1 cellular context compared by ENCODE assay signal in the genomic region with DNA sequence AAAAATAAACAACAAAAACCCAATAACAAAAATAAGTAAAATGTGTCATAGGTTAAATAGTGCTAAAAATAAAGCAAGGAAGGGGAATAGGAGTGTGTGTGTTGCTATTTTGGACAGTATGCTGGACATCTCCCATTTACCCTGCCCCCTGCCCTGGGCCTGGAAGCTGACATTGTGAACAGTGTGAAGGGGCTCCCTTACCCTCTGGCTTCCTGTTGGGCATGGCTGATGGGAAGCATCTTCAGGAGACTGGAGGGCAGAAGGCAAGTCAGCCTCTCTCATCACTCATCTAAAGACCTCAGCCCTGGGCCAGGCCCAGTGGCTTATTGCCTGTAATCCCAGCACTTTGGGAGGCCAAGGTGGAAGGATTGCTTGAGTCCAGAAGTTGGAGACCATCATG.
TF ChIP-seq lines count a peak whose summit lies in the region.

No MANE protein-coding gene starts in this region.

TF ChIP-seq in HepG2, 621 proteins besides CTCF, POLR2A, EP300 and RAD21:
- TF ChIP-seq ESRRA (CRISPR knock-in tag; IDR thresholded peaks at IDR 0.05; ENCODE audit: low read depth) (no peak), SMAD1 (CRISPR knock-in tag; IDR thresholded peaks at IDR 0.05; ENCODE audit: borderline replicate concordance, low read depth) (no peak)
